ENCODE assay signal across 9 cellular contexts in the genomic region with DNA sequence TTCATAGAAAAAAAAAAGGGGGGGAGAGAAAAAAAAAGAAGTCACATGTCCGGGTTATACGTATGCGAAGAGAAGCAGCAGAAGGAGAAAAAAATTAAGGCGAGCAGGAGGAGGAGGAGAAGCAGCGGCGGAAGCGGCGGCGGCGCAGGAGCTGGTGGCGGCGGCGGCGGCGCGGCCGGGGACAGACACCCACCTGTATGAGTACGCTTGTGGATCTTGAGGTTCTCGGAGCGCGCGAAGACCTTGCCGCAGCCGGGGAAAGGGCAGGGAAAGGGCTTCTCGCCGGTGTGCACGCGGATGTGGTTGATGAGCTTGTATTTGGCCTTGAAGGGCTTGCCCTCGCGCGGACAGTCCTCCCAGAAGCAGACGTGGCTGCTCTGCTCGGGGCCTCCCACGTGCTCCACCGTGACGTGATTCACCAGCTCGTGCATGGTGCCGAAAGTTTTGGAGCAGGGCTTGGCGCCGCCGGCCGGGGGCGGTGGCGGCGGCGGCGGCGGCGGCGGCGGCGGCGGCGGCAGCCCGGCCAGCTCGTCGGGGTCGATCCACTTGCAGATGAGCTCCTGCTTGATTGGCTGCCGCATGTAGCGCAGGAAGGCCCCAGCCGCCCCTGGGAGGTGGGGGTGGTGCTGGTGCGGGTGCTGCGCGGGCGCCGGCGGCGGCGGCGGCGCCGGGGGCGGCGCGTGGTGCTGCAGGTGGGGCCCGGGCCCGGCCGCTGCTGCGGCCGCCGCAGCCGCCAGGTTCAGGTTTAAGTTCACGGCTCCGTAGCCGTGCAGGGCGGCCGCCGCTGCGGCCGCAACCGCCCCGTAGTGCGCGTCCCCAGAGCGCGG. TPM values are rescaled to one million over a fixed set of nuclear protein-coding genes. Genes with fewer than 3 reads are reported as not detected.
DNase-seq lines count a peak whose midpoint lies in the region; ATAC-seq, FAIRE-seq and TF ChIP-seq lines count a peak whose summit lies in the region.
"Had no signal": no experiment of that assay in that cellular context is flagged by ENCODE, and none has a peak within 500 bp of the region (broad histone marks: within the 10 kb centered on the region; RNA-seq: fewer than 3 reads in every experiment).

No MANE protein-coding gene starts in this region.

- H3K9me3 ChIP-seq in fibroblast of lung (ENCODE audit: control insufficient read depth, insufficient read depth, low read depth, low read length) = no peaks in the 10 kb centered on the region
- peaks cover 0 to 6% (median 0%) of the 10 kb centered on the region in 3 donors for H3K9me3 ChIP-seq in skeletal muscle tissue (ENCODE audit: control insufficient read depth in 3 of 3, low read length in 3 of 3)
- no peaks in the 10 kb centered on the region for H3K9me3 ChIP-seq in small intestine (ENCODE audit: control insufficient read depth, low read depth)

- CTCF ChIA-PET in activated CD4-positive, alpha-beta memory T cell treated with anti-CD3 and anti-CD28 coated beads for 36 hours (lab: Charles Lee) = interaction anchor here (0.9 to 1.2 kb wide), 4 partner anchors 14 to 545 kb away, joined by 3 to 4 read pairs (median 3); no protein-coding TSS in a partner anchor

- no peaks in the 10 kb centered on the region for H3K36me3 ChIP-seq in fibroblast of lung (ENCODE audit: control insufficient read depth, insufficient read depth, low read length)
- H3K36me3 ChIP-seq in skeletal muscle tissue (ENCODE audit: control insufficient read depth in 3 of 3, insufficient read depth in 3 of 3, low read length in 3 of 3) = no peaks in the 10 kb centered on the region
- no peaks in the 10 kb centered on the region for H3K36me3 ChIP-seq in small intestine (ENCODE audit: control insufficient read depth in 2 of 2, insufficient read depth in 2 of 2, low read length in 2 of 2)

- TF ChIP-seq CTCF in fibroblast of lung (conservative IDR thresholded peaks at IDR 0.05 in 1 of 2, IDR thresholded peaks at IDR 0.05 in 1 of 2; ENCODE audit: low read depth in 1 of 2, low read length in 2 of 2) = no peak

- peak overlapping the region; percentile 25 for H3K4me2 ChIP-seq in fibroblast of lung (ENCODE audit: extremely low read depth, insufficient read depth, low read length)

- peaks cover 2% of the 10 kb centered on the region for H3K36me3 Mint-ChIP-seq in IgD-negative memory B cell
- peaks cover 10% of the 10 kb centered on the region for H3K36me3 Mint-ChIP-seq in activated CD4-positive, alpha-beta memory T cell treated with anti-CD3 and anti-CD28 coated beads for 36 hours

- no peak overlapping the region for H3K9ac ChIP-seq in fibroblast of lung (ENCODE audit: insufficient read depth, low read length)
- H3K9ac ChIP-seq in skeletal muscle tissue (ENCODE audit: low read depth in 1 of 3, low read length in 3 of 3) = no peak overlapping the region

- intact Hi-C loops in activated CD4-positive, alpha-beta memory T cell treated with anti-CD3 and anti-CD28 coated beads for 36 hours (cut with micrococcal nuclease) = loop anchor here (1.0 to 5.0 kb wide), 3 partner anchors 12 to 68 kb away; no protein-coding TSS in a partner anchor

- H3K27ac Mint-ChIP-seq in IgD-negative memory B cell = peak overlapping the region; percentile 86 to 98 (median 96)
- peak overlapping the region; percentile 69 for H3K27ac Mint-ChIP-seq in activated CD4-positive, alpha-beta memory T cell treated with anti-CD3 and anti-CD28 coated beads for 36 hours

- H2AFZ ChIP-seq in fibroblast of lung (ENCODE audit: low read length) = no peak overlapping the region

- POLR2A ChIA-PET in activated CD4-positive, alpha-beta memory T cell treated with anti-CD3 and anti-CD28 coated beads for 36 hours (lab: Charles Lee) = interaction anchor here (0.7 kb wide), 1 partner anchor 10 kb away, joined by 4 read pairs; no protein-coding TSS in a partner anchor

- H3K27me3 Mint-ChIP-seq in IgD-negative memory B cell = peaks cover 62% of the 10 kb centered on the region
- H3K27me3 Mint-ChIP-seq in activated CD4-positive, alpha-beta memory T cell treated with anti-CD3 and anti-CD28 coated beads for 36 hours = peaks cover 71% of the 10 kb centered on the region

- DNase-seq in ELF-1 (ENCODE audit: low read depth, low spot score) (peak; percentile 56), fibroblast of lung (ENCODE audit: low read depth in 2 of 2) (peak in 1 of 2 donors; percentile 30), hippocampal formation (lab: John Stamatoyannopoulos, UW) (no peak), small intestine (no peak)
- peak; percentile 56 for DNase-seq in activated CD4-positive, alpha-beta memory T cell treated with anti-CD3 and anti-CD28 coated beads for 36 hours

- 0 to 1% (median 0%) methylated on average over 59 to 96 of the region's 96 CpGs for WGBS in small intestine, 3 donors

- ATAC-seq in GM18519 (IDR thresholded peaks at IDR 0.05; ENCODE audit: low FRiP score, unreplicated experiment) = no peak

- H3K9me3 Mint-ChIP-seq in IgD-negative memory B cell = peaks cover 7 to 18% (median 14%) of the 10 kb centered on the region in 3 donors
- H3K9me3 Mint-ChIP-seq in activated CD4-positive, alpha-beta memory T cell treated with anti-CD3 and anti-CD28 coated beads for 36 hours = peaks cover 10% of the 10 kb centered on the region

- no peak overlapping the region for H3K4me3 ChIP-seq in fibroblast of lung (replicated peaks in 1 of 4; ENCODE audit: control extremely low read depth in 1 of 4, insufficient read depth in 1 of 4, low read depth in 3 of 4, low read length in 4 of 4)
- peak overlapping the region in 2 of 3 donors; percentile 38 to 45 for H3K4me3 ChIP-seq in skeletal muscle tissue (ENCODE audit: low read length in 3 of 3)
- H3K4me3 ChIP-seq in small intestine (ENCODE audit: low read depth in 1 of 2, low read length in 2 of 2) = peak overlapping the region in 1 of 2 donors; percentile 62

- H3K4me1 Mint-ChIP-seq in IgD-negative memory B cell = peaks cover 8 to 11% (median 10%) of the 10 kb centered on the region in 3 donors
- H3K4me1 Mint-ChIP-seq in activated CD4-positive, alpha-beta memory T cell treated with anti-CD3 and anti-CD28 coated beads for 36 hours (ENCODE audit: low read depth) = peaks cover 17% of the 10 kb centered on the region

- H3K79me2 ChIP-seq in fibroblast of lung (ENCODE audit: control insufficient read depth, insufficient read depth, low read length) = no peaks in the 10 kb centered on the region

- no peak for FAIRE-seq in small intestine (lab: Jason Lieb, UNC)

- H3K4me1 ChIP-seq in fibroblast of lung (ENCODE audit: control insufficient read depth, extremely low read depth, insufficient read depth, low read length) (no peaks in the 10 kb centered on the region), skeletal muscle tissue (ENCODE audit: control insufficient read depth in 3 of 3, insufficient read depth in 3 of 3, low read length in 3 of 3) (peaks cover 13 to 18% (median 15%) of the 10 kb centered on the region in 3 donors), small intestine (ENCODE audit: control insufficient read depth in 2 of 2, insufficient read depth in 1 of 2, low read depth in 1 of 2, low read length in 1 of 2) (peaks cover 0 to 7% of the 10 kb centered on the region in 2 donors)

- H3K27ac ChIP-seq in fibroblast of lung (ENCODE audit: insufficient read depth, low read length) (no peak overlapping the region), skeletal muscle tissue (ENCODE audit: low read depth, low read length) (no peak overlapping the region), small intestine (ENCODE audit: low read depth in 1 of 2, low read length in 1 of 2) (no peak overlapping the region)

- peaks cover 77% of the 10 kb centered on the region for H3K27me3 ChIP-seq in fibroblast of lung (ENCODE audit: control insufficient read depth, insufficient read depth, low read length)
- peaks cover 88 to 91% (median 89%) of the 10 kb centered on the region in 3 donors for H3K27me3 ChIP-seq in skeletal muscle tissue (ENCODE audit: control insufficient read depth in 3 of 3, insufficient read depth in 3 of 3, low read length in 3 of 3)
- peaks cover 14 to 60% of the 10 kb centered on the region in 2 donors for H3K27me3 ChIP-seq in small intestine (ENCODE audit: control insufficient read depth in 2 of 2, insufficient read depth in 2 of 2, low read length in 2 of 2)

- peak overlapping the region; percentile 69 to 92 (median 89) for H3K4me3 Mint-ChIP-seq in IgD-negative memory B cell
- peak overlapping the region; percentile 65 for H3K4me3 Mint-ChIP-seq in activated CD4-positive, alpha-beta memory T cell treated with anti-CD3 and anti-CD28 coated beads for 36 hours

- peaks cover 1% of the 10 kb centered on the region for H4K20me1 ChIP-seq in fibroblast of lung (ENCODE audit: control insufficient read depth, extremely low read depth, insufficient read depth, low read length)

RNA-seq across cellular contexts. Expression of a gene that starts 1.4 kb away (rescaled TPM):
- not detected for polyA plus RNA-seq in IgD-negative memory B cell
- not detected for total RNA-seq in activated CD4-positive, alpha-beta memory T cell treated with anti-CD3 and anti-CD28 coated beads for 36 hours
- total RNA-seq in fibroblast of lung = not detected in 2 replicates
- not detected in 2 replicates for polyA plus RNA-seq in fibroblast of lung
- not detected in 2 replicates for polyA plus RNA-seq in fibroblast of lung (2012)
- not detected in 2 replicates for polyA minus RNA-seq in fibroblast of lung (ENCODE audit: low replicate concordance)
- total RNA-seq in skeletal muscle tissue = not detected
- polyA plus RNA-seq in small intestine = under 1 TPM in 1 of 3 donors, not detected in 2; 0.01 TPM
- total RNA-seq: myocyte had no signal

RNA-seq across cellular contexts. Expression of a gene that starts 11.4 kb away (rescaled TPM):
- not detected for polyA plus RNA-seq in IgD-negative memory B cell
- total RNA-seq in activated CD4-positive, alpha-beta memory T cell treated with anti-CD3 and anti-CD28 coated beads for 36 hours = not detected
- total RNA-seq in fibroblast of lung = not detected in 2 replicates
- not detected in 2 replicates for polyA plus RNA-seq in fibroblast of lung
- not detected in 2 replicates for polyA plus RNA-seq in fibroblast of lung (2012)
- not detected in 2 replicates for polyA minus RNA-seq in fibroblast of lung (ENCODE audit: low replicate concordance)
- not detected for total RNA-seq in skeletal muscle tissue
- polyA plus RNA-seq in small intestine = under 1 TPM in 1 of 3 donors, not detected in 2; 0.04 TPM
- total RNA-seq: myocyte had no signal

Comparison
In these comparisons a context has a peak if more than half of its experiments do, and no peak if none do; other contexts are left out.
1. DNase-seq: peak in ELF-1 (single experiment) and activated CD4-positive, alpha-beta memory T cell treated with anti-CD3 and anti-CD28 coated beads for 36 hours (single experiment); none in hippocampal formation (0 of 2) and small intestine (single experiment).
2. H3K4me3 ChIP-seq: peak in skeletal muscle tissue (2 of 3); none in fibroblast of lung (0 of 4).